In the genomic region with DNA sequence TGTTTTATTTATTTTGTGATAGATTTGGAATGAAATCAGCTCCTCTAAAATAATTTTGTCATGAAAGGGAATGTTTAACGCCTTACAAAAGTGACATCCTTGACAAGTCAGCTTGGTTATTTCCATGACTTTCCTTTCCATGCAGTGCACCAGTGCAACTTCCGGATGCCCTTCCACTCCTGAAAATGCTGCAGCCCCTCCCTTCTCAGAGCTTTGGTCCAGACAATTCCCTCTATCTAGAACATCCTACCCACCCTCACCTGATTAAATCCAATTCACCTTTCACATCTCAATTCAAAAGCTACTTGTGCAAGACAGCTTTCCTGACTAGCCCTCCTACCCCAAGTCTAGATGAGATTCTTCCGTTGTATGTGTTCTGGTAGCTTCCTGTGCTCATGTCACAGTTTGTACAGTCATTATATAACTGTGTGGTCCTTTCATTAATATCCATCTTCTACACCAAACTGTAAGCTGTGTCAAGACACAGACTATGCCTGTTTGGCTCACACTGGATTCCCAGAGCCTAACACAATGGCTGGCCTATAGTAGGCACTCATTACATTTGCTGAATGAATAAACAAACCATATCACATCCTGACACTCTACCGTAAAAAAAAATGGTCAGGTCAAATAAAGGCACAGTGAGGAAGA, we compare ENCODE assay signal across 12 cellular contexts.
A peak's percentile ranks its signal among the peaks of the same experiment; 100 is the strongest.
DNase-seq lines count a peak whose midpoint lies in the region; ATAC-seq and TF ChIP-seq lines count a peak whose summit lies in the region.
"Had no signal": no experiment of that assay in that cellular context is flagged by ENCODE, and none has a peak within 500 bp of the region (broad histone marks: within the 10 kb centered on the region; RNA-seq: fewer than 3 reads in every experiment).

No MANE protein-coding gene starts in this region.

- H3K27ac Mint-ChIP-seq in activated CD4-positive, alpha-beta T cell treated with anti-CD3 and anti-CD28 coated beads, Interleukin-2, amount 10 ng/mL, durations not matched to agents 24 days and 14 days = peak overlapping the region; percentile 86
- peak overlapping the region; percentile 91 for H3K27ac Mint-ChIP-seq in activated CD8-positive, alpha-beta T cell treated with anti-CD3 and anti-CD28 coated beads for 36 hours
- peak overlapping the region; percentile 90 for H3K27ac Mint-ChIP-seq in stimulated activated naive CD8-positive, alpha-beta T cell treated with anti-CD3 and anti-CD28 coated beads, Interleukin-15, Interleukin-2, amounts not matched to agents 100 ng/mL and 50 ng/mL, for 24 hours

- H3K4me1 Mint-ChIP-seq in activated CD4-positive, alpha-beta T cell treated with anti-CD3 and anti-CD28 coated beads, Interleukin-2, amount 10 ng/mL, durations not matched to agents 24 days and 14 days = peaks cover 69% of the 10 kb centered on the region
- peaks cover 81% of the 10 kb centered on the region for H3K4me1 Mint-ChIP-seq in activated CD8-positive, alpha-beta T cell treated with anti-CD3 and anti-CD28 coated beads for 36 hours (ENCODE audit: low read depth)
- H3K4me1 Mint-ChIP-seq in stimulated activated naive CD8-positive, alpha-beta T cell treated with anti-CD3 and anti-CD28 coated beads, Interleukin-15, Interleukin-2, amounts not matched to agents 100 ng/mL and 50 ng/mL, for 24 hours (ENCODE audit: low read depth) = peaks cover 93% of the 10 kb centered on the region

- intact Hi-C loops in activated CD4-positive, alpha-beta T cell treated with anti-CD3 and anti-CD28 coated beads, Interleukin-2, amount 10 ng/mL, durations not matched to agents 24 days and 14 days (cut with micrococcal nuclease) = loop anchor here (1.0 kb wide), 1 partner anchor 39 kb away; no protein-coding TSS in a partner anchor
- intact Hi-C loops in activated CD8-positive, alpha-beta T cell treated with anti-CD3 and anti-CD28 coated beads for 36 hours (cut with micrococcal nuclease) = loop anchor here (2.0 to 5.0 kb wide), 2 partner anchors 19 to 41 kb away; no protein-coding TSS in a partner anchor

- POLR2A ChIA-PET in activated CD8-positive, alpha-beta T cell treated with anti-CD3 and anti-CD28 coated beads for 36 hours (lab: Charles Lee) = interaction anchor here (0.5 to 2.1 kb wide), 17 partner anchors 10 to 73 kb away, joined by 3 to 9 read pairs (median 4); a partner anchor contains a TSS

- peak; percentile 52 for ATAC-seq in HG02884 (IDR thresholded peaks at IDR 0.05; ENCODE audit: unreplicated experiment)
- peak; percentile 64 for ATAC-seq in activated CD8-positive, alpha-beta T cell treated with anti-CD3 and anti-CD28 coated beads for 36 hours
- ATAC-seq: A549, left lung had no signal

- H3K27me3 Mint-ChIP-seq in activated CD4-positive, alpha-beta T cell treated with anti-CD3 and anti-CD28 coated beads, Interleukin-2, amount 10 ng/mL, durations not matched to agents 24 days and 14 days = no peaks in the 10 kb centered on the region
- H3K27me3 Mint-ChIP-seq in activated CD8-positive, alpha-beta T cell treated with anti-CD3 and anti-CD28 coated beads for 36 hours = no peaks in the 10 kb centered on the region
- no peaks in the 10 kb centered on the region for H3K27me3 Mint-ChIP-seq in stimulated activated naive CD8-positive, alpha-beta T cell treated with anti-CD3 and anti-CD28 coated beads, Interleukin-15, Interleukin-2, amounts not matched to agents 100 ng/mL and 50 ng/mL, for 24 hours

- H3K4me3 Mint-ChIP-seq in activated CD4-positive, alpha-beta T cell treated with anti-CD3 and anti-CD28 coated beads, Interleukin-2, amount 10 ng/mL, durations not matched to agents 24 days and 14 days = peak overlapping the region; percentile 68
- peak overlapping the region; percentile 55 for H3K4me3 Mint-ChIP-seq in activated CD8-positive, alpha-beta T cell treated with anti-CD3 and anti-CD28 coated beads for 36 hours
- H3K4me3 Mint-ChIP-seq in stimulated activated naive CD8-positive, alpha-beta T cell treated with anti-CD3 and anti-CD28 coated beads, Interleukin-15, Interleukin-2, amounts not matched to agents 100 ng/mL and 50 ng/mL, for 24 hours = peak overlapping the region; percentile 64

- no peak for TF ChIP-seq CTCF in activated CD8-positive, alpha-beta T cell treated with anti-CD3 and anti-CD28 coated beads for 36 hours (IDR thresholded peaks at IDR 0.05)

- peak; percentile 70 for DNase-seq in activated CD4-positive, alpha-beta T cell treated with anti-CD3 and anti-CD28 coated beads, Interleukin-2, amount 10 ng/mL, durations not matched to agents 24 days and 14 days
- DNase-seq in activated CD4-positive, alpha-beta T cell treated with anti-CD3 and anti-CD28 coated beads for 4 hours = no peak
- no peak for DNase-seq in activated CD8-positive, alpha-beta T cell treated with anti-CD3 and anti-CD28 coated beads for 36 hours
- DNase-seq in AG08396 (ENCODE audit: low spot score) (no peak), NCI-H2196 treated with DMSO at 0.1 percent for 48 hours (lab: John Stamatoyannopoulos, UW; ENCODE audit: unreplicated experiment) (no peak), C1 segment of cervical spinal cord (lab: John Stamatoyannopoulos, UW) (no peak)
- DNase-seq: amygdala, left lung, NCI-H446 had no signal

- no peaks in the 10 kb centered on the region for H3K9me3 Mint-ChIP-seq in activated CD4-positive, alpha-beta T cell treated with anti-CD3 and anti-CD28 coated beads, Interleukin-2, amount 10 ng/mL, durations not matched to agents 24 days and 14 days
- H3K9me3 Mint-ChIP-seq in activated CD8-positive, alpha-beta T cell treated with anti-CD3 and anti-CD28 coated beads for 36 hours = no peaks in the 10 kb centered on the region
- no peaks in the 10 kb centered on the region for H3K9me3 Mint-ChIP-seq in stimulated activated naive CD8-positive, alpha-beta T cell treated with anti-CD3 and anti-CD28 coated beads, Interleukin-15, Interleukin-2, amounts not matched to agents 100 ng/mL and 50 ng/mL, for 24 hours

- peaks cover 10% of the 10 kb centered on the region for H3K36me3 Mint-ChIP-seq in activated CD4-positive, alpha-beta T cell treated with anti-CD3 and anti-CD28 coated beads, Interleukin-2, amount 10 ng/mL, durations not matched to agents 24 days and 14 days (ENCODE audit: low read depth)
- peaks cover 17% of the 10 kb centered on the region for H3K36me3 Mint-ChIP-seq in activated CD8-positive, alpha-beta T cell treated with anti-CD3 and anti-CD28 coated beads for 36 hours (ENCODE audit: low read depth)
- peaks cover 19% of the 10 kb centered on the region for H3K36me3 Mint-ChIP-seq in stimulated activated naive CD8-positive, alpha-beta T cell treated with anti-CD3 and anti-CD28 coated beads, Interleukin-15, Interleukin-2, amounts not matched to agents 100 ng/mL and 50 ng/mL, for 24 hours (ENCODE audit: low read depth)

- CTCF ChIA-PET in activated CD8-positive, alpha-beta T cell treated with anti-CD3 and anti-CD28 coated beads for 36 hours (lab: Charles Lee) = interaction anchor here (0.8 to 2.3 kb wide), 10 partner anchors 10 to 125 kb away, joined by 3 to 13 read pairs (median 4); no protein-coding TSS in a partner anchor
